ENCODE assay signal across 1 cellular context in the genomic region with DNA sequence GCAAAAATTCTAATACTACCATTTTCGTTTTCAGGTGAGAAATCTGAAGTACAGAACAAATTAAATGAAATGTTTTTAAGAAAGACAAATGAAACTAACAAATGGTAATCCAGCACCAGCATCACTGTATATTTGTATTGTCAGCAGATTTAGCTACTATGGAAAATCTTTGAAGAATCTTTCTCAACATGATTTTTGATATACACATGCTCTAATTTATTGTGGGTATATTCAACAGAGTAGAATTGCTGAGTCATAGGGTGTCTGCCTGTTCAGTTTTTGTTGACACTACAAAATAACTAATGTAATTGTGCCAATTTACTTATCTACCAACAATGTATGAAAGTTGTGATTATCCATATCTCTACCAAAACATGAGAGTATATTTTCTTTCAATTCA.
TF ChIP-seq lines count a peak whose summit lies in the region.

No MANE protein-coding gene starts in this region.

TF ChIP-seq in IMR-90, 13 proteins besides CTCF, POLR2A, EP300 and RAD21 (continued from another document):
- TF ChIP-seq, protein P1, sequence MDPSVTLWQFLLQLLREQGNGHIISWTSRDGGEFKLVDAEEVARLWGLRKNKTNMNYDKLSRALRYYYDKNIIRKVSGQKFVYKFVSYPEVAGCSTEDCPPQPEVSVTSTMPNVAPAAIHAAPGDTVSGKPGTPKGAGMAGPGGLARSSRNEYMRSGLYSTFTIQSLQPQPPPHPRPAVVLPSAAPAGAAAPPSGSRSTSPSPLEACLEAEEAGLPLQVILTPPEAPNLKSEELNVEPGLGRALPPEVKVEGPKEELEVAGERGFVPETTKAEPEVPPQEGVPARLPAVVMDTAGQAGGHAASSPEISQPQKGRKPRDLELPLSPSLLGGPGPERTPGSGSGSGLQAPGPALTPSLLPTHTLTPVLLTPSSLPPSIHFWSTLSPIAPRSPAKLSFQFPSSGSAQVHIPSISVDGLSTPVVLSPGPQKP (IDR thresholded peaks at IDR 0.05; ENCODE audit: borderline replicate concordance, low read depth, low read length) = no peak
